Comparison of ENCODE assay signal across 8 cellular contexts in genomic region chr1:237736372-237737029, GRCh38.
DNase-seq lines count a peak whose midpoint lies in the region; ATAC-seq and TF ChIP-seq lines count a peak whose summit lies in the region.

No MANE protein-coding gene starts in this region.

- ATAC-seq in T-cell (replicated peaks in 1 of 4) (peak; percentile 34 to 68 (median 64)), GM21529 (IDR thresholded peaks at IDR 0.05; ENCODE audit: unreplicated experiment) (no peak), HG02973 (IDR thresholded peaks at IDR 0.05; ENCODE audit: unreplicated experiment) (no peak)

- H3K4me1 Mint-ChIP-seq in T-cell, result peaks cover 0 to 21% (median 7%) of the 10 kb centered on the region in 3 donors

- peak; percentile 49 for TF ChIP-seq CTCF in C4-2B (conservative IDR thresholded peaks at IDR 0.05)
- TF ChIP-seq CTCF in HEK293 (tag by site-specific recombination; IDR thresholded peaks at IDR 0.05), result peak; percentile 66
- peak in 1 of 2 donors; percentile 41 for TF ChIP-seq CTCF in right atrium auricular region (IDR thresholded peaks at IDR 0.05)

- no peaks in the 10 kb centered on the region for H3K4me1 ChIP-seq in HEK293 (ENCODE audit: control insufficient read depth, insufficient read depth, low read length)
- H3K4me1 ChIP-seq in right atrium auricular region, result no peaks in the 10 kb centered on the region

- CTCF ChIA-PET in HEK293 (lab: Yijun Ruan, JAX) (interaction anchor here (0.6 to 2.7 kb wide), 11 partner anchors 12 to 1156 kb away, joined by 3 to 12 read pairs (median 3); no protein-coding TSS in a partner anchor), T-cell (lab: Charles Lee) (interaction anchor here in 1 of 2 donors (0.7 kb wide), 1 partner anchor 1132 kb away, joined by 3 read pairs; the partner anchor contains the start of gene HEATR1)

- no peaks in the 10 kb centered on the region for H3K36me3 Mint-ChIP-seq in T-cell

- POLR2A ChIA-PET in HEK293 (lab: Yijun Ruan, JAX) (interaction anchor here (0.7 kb wide), 1 partner anchor 9 kb away, joined by 4 read pairs; no protein-coding TSS in a partner anchor), T-cell (lab: Charles Lee) (interaction anchor here in 1 of 2 donors (0.7 kb wide), 1 partner anchor 1331 kb away, joined by 6 read pairs; no protein-coding TSS in a partner anchor)

- H3K27me3 ChIP-seq in right atrium auricular region, result no peaks in the 10 kb centered on the region

- no peaks in the 10 kb centered on the region for H3K9me3 ChIP-seq in HEK293 (ENCODE audit: control insufficient read depth, insufficient read depth, low read depth, low read length)
- no peaks in the 10 kb centered on the region for H3K9me3 ChIP-seq in right atrium auricular region

- peaks cover 5 to 23% (median 18%) of the 10 kb centered on the region in 3 donors for H3K9me3 Mint-ChIP-seq in T-cell

- H3K27ac Mint-ChIP-seq in T-cell, result peak overlapping the region; percentile 15 to 41

- H3K36me3 ChIP-seq in HEK293 (ENCODE audit: control insufficient read depth in 2 of 2, insufficient read depth in 1 of 2, low read length in 2 of 2) (no peaks in the 10 kb centered on the region), right atrium auricular region (peaks cover 20% of the 10 kb centered on the region)

- no peak overlapping the region for H3K27ac ChIP-seq in C4-2B
- no peak overlapping the region for H3K27ac ChIP-seq in HEK293 (ENCODE audit: extremely low read depth, low read depth, low read length)
- H3K27ac ChIP-seq in right atrium auricular region, result peak overlapping the region; percentile 21 to 41

- DNase-seq in T-cell, result peak in 5 of 34 experiments; percentile 0 to 12 (median 2)
- DNase-seq in right atrium auricular region (ENCODE audit: low spot score), result no peak
- no peak for DNase-seq in mucosa of gallbladder (ENCODE audit: low spot score)
- DNase-seq in NCI-H2107 treated with DMSO at 0.1 percent for 48 hours (lab: John Stamatoyannopoulos, UW; ENCODE audit: unreplicated experiment), result no peak

- no peaks in the 10 kb centered on the region for H3K27me3 Mint-ChIP-seq in T-cell

- no peak overlapping the region for H3K4me3 Mint-ChIP-seq in T-cell

- no peak overlapping the region for H3K4me3 ChIP-seq in HEK293 (ENCODE audit: low read depth, low read length)
- H3K4me3 ChIP-seq in right atrium auricular region, result no peak overlapping the region

TF ChIP-seq in HEK293, 187 proteins besides CTCF, POLR2A, EP300 and RAD21:
- TF ChIP-seq TRIM28 (IDR thresholded peaks at IDR 0.05; ENCODE audit: borderline replicate concordance, low read length) (0 out of 2 replicates have a peak, but pooled peaks have one; percentile 20), ZNF175 (tag by site-specific recombination; IDR thresholded peaks at IDR 0.05) (no peak), ZNF146 (tag by site-specific recombination; IDR thresholded peaks at IDR 0.05) (no peak), RBAK (tag by site-specific recombination; IDR thresholded peaks at IDR 0.05) (no peak), ZNF701 (tag by site-specific recombination; IDR thresholded peaks at IDR 0.05) (no peak)
- TF ChIP-seq, protein P1, sequence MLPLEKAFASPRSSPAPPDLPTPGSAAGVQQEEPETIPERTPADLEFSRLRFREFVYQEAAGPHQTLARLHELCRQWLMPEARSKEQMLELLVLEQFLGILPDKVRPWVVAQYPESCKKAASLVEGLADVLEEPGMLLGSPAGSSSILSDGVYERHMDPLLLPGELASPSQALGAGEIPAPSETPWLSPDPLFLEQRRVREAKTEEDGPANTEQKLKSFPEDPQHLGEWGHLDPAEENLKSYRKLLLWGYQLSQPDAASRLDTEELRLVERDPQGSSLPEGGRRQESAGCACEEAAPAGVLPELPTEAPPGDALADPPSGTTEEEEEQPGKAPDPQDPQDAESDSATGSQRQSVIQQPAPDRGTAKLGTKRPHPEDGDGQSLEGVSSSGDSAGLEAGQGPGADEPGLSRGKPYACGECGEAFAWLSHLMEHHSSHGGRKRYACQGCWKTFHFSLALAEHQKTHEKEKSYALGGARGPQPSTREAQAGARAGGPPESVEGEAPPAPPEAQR (tag by site-specific recombination; IDR thresholded peaks at IDR 0.05), result no peak

Comparison
In these comparisons a context has a peak if more than half of its experiments do, and no peak if none do; other contexts are left out.
1. H3K27ac ChIP-seq: peak in right atrium auricular region (2 of 2); none in C4-2B (single experiment) and HEK293 (single experiment).
2. ATAC-seq: peak in T-cell (4 of 4); none in GM21529 (single experiment) and HG02973 (single experiment).